17 cellular contexts compared by ENCODE assay signal in the genomic region with DNA sequence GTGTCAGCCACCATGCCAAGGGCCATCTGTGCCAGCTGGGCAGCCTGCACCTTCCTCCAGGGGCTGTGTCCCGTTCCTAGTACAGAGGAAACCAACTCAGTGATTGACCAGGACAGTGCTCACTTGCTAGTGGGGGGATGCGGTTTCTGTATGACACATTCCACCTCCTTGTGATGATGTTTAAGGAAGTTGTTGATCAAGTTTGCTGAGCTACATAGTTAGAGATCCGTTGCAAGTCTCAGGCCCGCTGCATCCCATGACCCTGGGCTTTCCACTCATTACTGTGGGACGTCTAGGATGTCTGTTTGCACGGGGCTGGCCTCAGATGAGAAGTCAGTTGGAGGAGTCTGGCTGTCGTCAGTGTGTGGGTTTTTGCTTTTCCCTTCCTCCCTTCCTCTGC. TPM values are rescaled to one million over a fixed set of nuclear protein-coding genes. Genes with fewer than 3 reads are reported as not detected.
DNase-seq lines count a peak whose midpoint lies in the region; ATAC-seq, FAIRE-seq and TF ChIP-seq lines count a peak whose summit lies in the region.
"Had no signal": no experiment of that assay in that cellular context is flagged by ENCODE, and none has a peak within 500 bp of the region (broad histone marks: within the 10 kb centered on the region; RNA-seq: fewer than 3 reads in every experiment).

No MANE protein-coding gene starts in this region.

- H3K27me3 ChIP-seq in spleen (replicated peaks in 1 of 7): no peaks in the 10 kb centered on the region
- no peaks in the 10 kb centered on the region for H3K27me3 ChIP-seq in testis
- H3K27me3 ChIP-seq: neutrophil had no signal

- H3K4me3 Mint-ChIP-seq in activated CD4-positive, alpha-beta memory T cell treated with anti-CD3 and anti-CD28 coated beads for 36 hours: no peak overlapping the region
- H3K4me3 Mint-ChIP-seq in activated T-helper 2 cell treated with anti-CD3 and anti-CD28 coated beads, Interferon-gamma antibody, Interleukin-2, Interleukin-4, amounts not matched to agents 10 μg/mL and 5 μg/mL and 100 μg/mL, durations not matched to agents 14 hours and 24 hours and 36 hours (ENCODE audit: low read depth): no peak overlapping the region
- H3K4me3 Mint-ChIP-seq: CD4-positive, alpha-beta T cell; T-helper 17 cell had no signal

- H3K27ac ChIP-seq in kidney (ENCODE audit: low read depth in 2 of 2, low read length in 2 of 2) (no peak overlapping the region), spleen (peak overlapping the region in 3 of 8 donors; percentile 26 to 50 (median 31)), testis (no peak overlapping the region)
- H3K27ac ChIP-seq: neutrophil had no signal

- 76 to 83% (median 81%) methylated on average over 7 of the region's 7 CpGs for WGBS in spleen, 5 donors
- WGBS in testis, 2 donors: 87 to 88% methylated on average over 7 of the region's 7 CpGs

- no peak overlapping the region for H3K9ac ChIP-seq in kidney (ENCODE audit: low read length in 2 of 2)

- TF ChIP-seq POLR2A in spleen (IDR thresholded peaks at IDR 0.05) (no peak), testis (IDR thresholded peaks at IDR 0.05) (no peak)

- peaks cover 75% of the 10 kb centered on the region for H3K36me3 Mint-ChIP-seq in activated CD4-positive, alpha-beta memory T cell treated with anti-CD3 and anti-CD28 coated beads for 36 hours
- H3K36me3 Mint-ChIP-seq in activated T-helper 2 cell treated with anti-CD3 and anti-CD28 coated beads, Interferon-gamma antibody, Interleukin-2, Interleukin-4, amounts not matched to agents 10 μg/mL and 5 μg/mL and 100 μg/mL, durations not matched to agents 14 hours and 24 hours and 36 hours (ENCODE audit: low read depth): peaks cover 75% of the 10 kb centered on the region

- ATAC-seq in Right ventricle myocardium superior (ENCODE audit: poor library complexity) (peak; percentile 18), HG02642 (IDR thresholded peaks at IDR 0.05; ENCODE audit: poor library complexity, unreplicated experiment) (no peak)
- ATAC-seq: T-helper 17 cell had no signal

- no peaks in the 10 kb centered on the region for H3K9me3 Mint-ChIP-seq in activated CD4-positive, alpha-beta memory T cell treated with anti-CD3 and anti-CD28 coated beads for 36 hours
- no peaks in the 10 kb centered on the region for H3K9me3 Mint-ChIP-seq in activated T-helper 2 cell treated with anti-CD3 and anti-CD28 coated beads, Interferon-gamma antibody, Interleukin-2, Interleukin-4, amounts not matched to agents 10 μg/mL and 5 μg/mL and 100 μg/mL, durations not matched to agents 14 hours and 24 hours and 36 hours
- H3K9me3 Mint-ChIP-seq: CD4-positive, alpha-beta T cell had no signal

- no peaks in the 10 kb centered on the region for H3K27me3 Mint-ChIP-seq in activated CD4-positive, alpha-beta memory T cell treated with anti-CD3 and anti-CD28 coated beads for 36 hours
- H3K27me3 Mint-ChIP-seq in activated T-helper 2 cell treated with anti-CD3 and anti-CD28 coated beads, Interferon-gamma antibody, Interleukin-2, Interleukin-4, amounts not matched to agents 10 μg/mL and 5 μg/mL and 100 μg/mL, durations not matched to agents 14 hours and 24 hours and 36 hours (ENCODE audit: low read depth): no peaks in the 10 kb centered on the region
- H3K27me3 Mint-ChIP-seq: CD4-positive, alpha-beta T cell; T-helper 17 cell had no signal

- no peak for FAIRE-seq in kidney (lab: Jason Lieb, UNC)
- FAIRE-seq: astrocyte, islet of Langerhans had no signal

- no peaks in the 10 kb centered on the region for H3K9me3 ChIP-seq in kidney (ENCODE audit: control insufficient read depth in 1 of 2, low read length in 2 of 2)
- H3K9me3 ChIP-seq in spleen: no peaks in the 10 kb centered on the region
- H3K9me3 ChIP-seq in testis: no peaks in the 10 kb centered on the region
- H3K9me3 ChIP-seq: neutrophil had no signal

- DNase-seq in Right ventricle myocardium superior (peak; percentile 38), cardiac septum (ENCODE audit: low spot score) (no peak), kidney (peak; percentile 32), spleen (peak; percentile 58), testis (no peak)
- no peak for DNase-seq in activated CD4-positive, alpha-beta memory T cell treated with anti-CD3 and anti-CD28 coated beads for 36 hours
- DNase-seq in activated T-helper 2 cell treated with anti-CD3 and anti-CD28 coated beads, Interferon-gamma antibody, Interleukin-2, Interleukin-4, amounts not matched to agents 10 μg/mL and 5 μg/mL and 100 μg/mL, durations not matched to agents 14 hours and 24 hours and 36 hours (ENCODE audit: low spot score): no peak
- DNase-seq: CD4-positive, alpha-beta T cell; DND-41; NCI-H1694; stimulated activated CD4-positive, alpha-beta T cell treated with anti-CD3 and anti-CD28 coated beads, Interleukin-15, amount 100 ng/mL, for 24 hours; stimulated activated naive CD4-positive, alpha-beta T cell treated with Interleukin-2 at 50 U/mL for 16 hours; T-helper 17 cell had no signal

- peaks cover 57 to 61% of the 10 kb centered on the region in 2 donors for H3K36me3 ChIP-seq in kidney (ENCODE audit: control insufficient read depth in 1 of 2, insufficient read depth in 2 of 2, low read length in 2 of 2)
- peaks cover 0 to 100% (median 99%) of the 10 kb centered on the region in 6 donors for H3K36me3 ChIP-seq in spleen
- H3K36me3 ChIP-seq in testis (ENCODE audit: low read depth, missing control alignments): no peaks in the 10 kb centered on the region

- TF ChIP-seq CTCF in kidney (IDR thresholded peaks at IDR 0.05; ENCODE audit: borderline replicate concordance, extremely low read depth, insufficient read depth) (no peak), spleen (IDR thresholded peaks at IDR 0.05 in 8 of 11, conservative IDR thresholded peaks at IDR 0.05 in 3 of 11) (no peak), testis (IDR thresholded peaks at IDR 0.05) (no peak)

- peaks cover 6% of the 10 kb centered on the region for H3K4me1 Mint-ChIP-seq in activated CD4-positive, alpha-beta memory T cell treated with anti-CD3 and anti-CD28 coated beads for 36 hours (ENCODE audit: low read depth)
- peaks cover 6% of the 10 kb centered on the region for H3K4me1 Mint-ChIP-seq in activated T-helper 2 cell treated with anti-CD3 and anti-CD28 coated beads, Interferon-gamma antibody, Interleukin-2, Interleukin-4, amounts not matched to agents 10 μg/mL and 5 μg/mL and 100 μg/mL, durations not matched to agents 14 hours and 24 hours and 36 hours (ENCODE audit: low read depth)
- H3K4me1 Mint-ChIP-seq: T-helper 17 cell had no signal

- H3K4me3 ChIP-seq in kidney (ENCODE audit: low read length in 2 of 2): no peak overlapping the region
- no peak overlapping the region for H3K4me3 ChIP-seq in spleen
- H3K4me3 ChIP-seq in testis: no peak overlapping the region

- CTCF ChIA-PET in activated CD4-positive, alpha-beta memory T cell treated with anti-CD3 and anti-CD28 coated beads for 36 hours (lab: Charles Lee): no interaction called here

- POLR2A ChIA-PET in activated CD4-positive, alpha-beta memory T cell treated with anti-CD3 and anti-CD28 coated beads for 36 hours (lab: Charles Lee): no interaction called here

- intact Hi-C loops in Right ventricle myocardium superior (cut with DNase I): no loop called here
- intact Hi-C loops in cardiac septum (cut with DNase I): no loop called here
- intact Hi-C loops in activated CD4-positive, alpha-beta memory T cell treated with anti-CD3 and anti-CD28 coated beads for 36 hours (cut with micrococcal nuclease): loop anchor here (10.0 kb wide), 1 partner anchor 61 kb away; no protein-coding TSS in a partner anchor
- intact Hi-C loops in kidney (cut with DNase I): no loop called here
- intact Hi-C loops in spleen (cut with DNase I; ENCODE audit: low total_unique reads): no loop called here
- intact Hi-C loops in activated T-helper 2 cell treated with anti-CD3 and anti-CD28 coated beads, Interferon-gamma antibody, Interleukin-2, Interleukin-4, amounts not matched to agents 10 μg/mL and 5 μg/mL and 100 μg/mL, durations not matched to agents 14 hours and 24 hours and 36 hours (cut with micrococcal nuclease): no loop called here
- intact Hi-C loops in testis (cut with DNase I; ENCODE audit: low total_unique reads): no loop called here

- H3K27ac Mint-ChIP-seq in activated CD4-positive, alpha-beta memory T cell treated with anti-CD3 and anti-CD28 coated beads for 36 hours: peak overlapping the region; percentile 48
- H3K27ac Mint-ChIP-seq in activated T-helper 2 cell treated with anti-CD3 and anti-CD28 coated beads, Interferon-gamma antibody, Interleukin-2, Interleukin-4, amounts not matched to agents 10 μg/mL and 5 μg/mL and 100 μg/mL, durations not matched to agents 14 hours and 24 hours and 36 hours: no peak overlapping the region
- H3K27ac Mint-ChIP-seq: CD4-positive, alpha-beta T cell had no signal

- H3K4me1 ChIP-seq in kidney (ENCODE audit: control insufficient read depth in 1 of 2, insufficient read depth in 1 of 2, low read depth in 1 of 2, low read length in 2 of 2): no peaks in the 10 kb centered on the region
- H3K4me1 ChIP-seq in spleen: peaks cover 0 to 13% (median 3%) of the 10 kb centered on the region in 6 donors
- H3K4me1 ChIP-seq in testis: peaks cover 1% of the 10 kb centered on the region

RNA-seq across cellular contexts. Expression of gene RNF213, which starts 33.6 kb away (rescaled TPM):
- total RNA-seq in Right ventricle myocardium superior (29.9 TPM), cardiac septum (46.4 TPM), kidney (276 TPM), spleen (100 to 1,000 TPM; 303 to 481 (median 353) TPM), testis (10 to 100 TPM; 66.9 to 68.9 TPM)
- total RNA-seq in activated CD4-positive, alpha-beta memory T cell treated with anti-CD3 and anti-CD28 coated beads for 36 hours: 100 to 1,000 TPM; 421 to 440 TPM
- polyA plus RNA-seq in kidney (ENCODE audit: insufficient read depth, low read depth, low replicate concordance) (43.4 TPM), spleen (10 to 100 TPM; 36.7 to 78.7 (median 57.0) TPM), testis (ENCODE audit: insufficient read depth, low read depth, low replicate concordance) (25.3 TPM)
- total RNA-seq in activated T-helper 2 cell treated with anti-CD3 and anti-CD28 coated beads, Interferon-gamma antibody, Interleukin-2, Interleukin-4, amounts not matched to agents 10 μg/mL and 5 μg/mL and 100 μg/mL, durations not matched to agents 14 hours and 24 hours and 36 hours: 297 and 309 TPM in 2 replicates

Comparison
In these comparisons a context has a peak if more than half of its experiments do, and no peak if none do; other contexts are left out.
1. DNase-seq: peak in Right ventricle myocardium superior (single experiment), kidney (single experiment) and spleen (single experiment); none in cardiac septum (single experiment), activated CD4-positive, alpha-beta memory T cell treated with anti-CD3 and anti-CD28 coated beads for 36 hours (single experiment), activated T-helper 2 cell treated with anti-CD3 and anti-CD28 coated beads, Interferon-gamma antibody, Interleukin-2, Interleukin-4, amounts not matched to agents 10 μg/mL and 5 μg/mL and 100 μg/mL, durations not matched to agents 14 hours and 24 hours and 36 hours (single experiment) and testis (single experiment).